In the genomic region with DNA sequence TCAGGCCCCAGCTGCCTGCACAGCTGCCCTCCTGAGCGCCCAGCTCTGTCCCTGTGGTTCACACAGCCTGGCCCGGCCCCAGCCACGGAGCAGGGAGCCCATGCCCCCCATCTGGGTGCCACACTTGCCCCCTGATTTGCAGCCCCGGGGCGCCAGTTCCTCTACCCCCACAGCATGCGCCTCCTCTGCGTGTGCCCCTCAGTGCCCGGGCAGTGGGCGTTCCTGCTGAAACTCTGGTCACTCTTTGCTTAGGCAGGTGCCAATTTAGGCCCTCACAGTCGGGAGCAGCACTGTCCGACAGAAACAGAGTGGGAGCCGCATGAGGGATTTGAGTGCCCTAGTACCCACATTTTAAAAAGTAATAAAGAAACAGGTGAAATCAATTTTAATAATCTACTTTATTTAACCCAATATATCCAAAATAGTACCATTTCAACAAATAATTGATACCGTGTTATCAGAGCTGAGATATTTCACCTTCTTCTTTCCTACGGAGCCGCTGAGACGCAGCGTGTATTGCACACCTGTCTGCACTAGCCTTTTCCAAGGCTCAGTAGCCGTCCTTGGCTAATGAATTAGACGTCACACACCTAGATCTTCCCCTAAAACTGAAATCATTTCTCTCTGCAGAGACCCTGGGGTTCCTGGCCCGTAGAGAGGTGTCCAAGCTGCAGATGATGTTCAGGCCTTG, we compare ENCODE assay signal across 16 cellular contexts.
A peak's percentile ranks its signal among the peaks of the same experiment; 100 is the strongest.
DNase-seq lines count a peak whose midpoint lies in the region; ATAC-seq and TF ChIP-seq lines count a peak whose summit lies in the region.
"Had no signal": no experiment of that assay in that cellular context is flagged by ENCODE, and none has a peak within 500 bp of the region (broad histone marks: within the 10 kb centered on the region; RNA-seq: fewer than 3 reads in every experiment).

No MANE protein-coding gene starts in this region.

- no peaks in the 10 kb centered on the region for H3K9me3 Mint-ChIP-seq in H9
- H3K9me3 Mint-ChIP-seq: activated T-helper 1 cell treated with anti-CD3 and anti-CD28 coated beads, Interleukin-12 subunit alpha, Interleukin-12 subunit beta, Interleukin-2, Interleukin-4 antibody, amounts not matched to agents 30 ng/mL and 10 ng/mL and 1 ng/mL, durations not matched to agents 14 hours and 24 hours and 36 hours had no signal

- no peak overlapping the region for H3T11ph ChIP-seq in H9 (ENCODE audit: low read length)

- H3K4me2 ChIP-seq in H9 (ENCODE audit: insufficient read depth, insufficient read length, low read length): no peak overlapping the region

- no CpG with 5 or more reads among the region's 20 CpGs for WGBS in H9 (ENCODE audit: extremely low coverage, insufficient read length, low lambda C conversion rate)
- WGBS in spleen, 5 donors: 89 to 92% (median 89%) methylated on average over 20 of the region's 20 CpGs

- H2BK120ac ChIP-seq in H9 (ENCODE audit: low read depth, low read length, poor library complexity, severe bottlenecking): no peak overlapping the region

- no peak for DNase-seq in H9
- DNase-seq in lower lobe of right lung: no peak
- DNase-seq in spleen: peak; percentile 52
- no peak for DNase-seq in activated CD4-positive, alpha-beta T cell treated with anti-CD3 and anti-CD28 coated beads, Interleukin-2, amount 50 U/mL, for 1 hour
- no peak for DNase-seq in ascending aorta (ENCODE audit: low spot score in 2 of 2)
- no peak for DNase-seq in NCI-H2171 treated with DMSO at 0.1 percent for 48 hours (lab: John Stamatoyannopoulos, UW)
- DNase-seq: activated CD4-positive, alpha-beta T cell treated with anti-CD3 and anti-CD28 coated beads for 36 hours; NCI-H1436; NCI-H524; RPMI8226; T-helper 17 cell had no signal

- no peak overlapping the region for H2BK5ac ChIP-seq in H9 (ENCODE audit: insufficient read length, low read length)

- intact Hi-C loops in lower lobe of right lung (cut with DNase I) (no loop called here), spleen (cut with DNase I; ENCODE audit: low total_unique reads) (no loop called here), ascending aorta (cut with DNase I) (no loop called here)

- H3K23ac ChIP-seq in H9 (ENCODE audit: insufficient read length, low read depth, low read length): no peak overlapping the region

- no peak for TF ChIP-seq CTCF in H9 (conservative IDR thresholded peaks at IDR 0.05)
- no peak for TF ChIP-seq CTCF in lower lobe of right lung (IDR thresholded peaks at IDR 0.05)
- TF ChIP-seq CTCF in spleen (IDR thresholded peaks at IDR 0.05 in 8 of 11, conservative IDR thresholded peaks at IDR 0.05 in 3 of 11): no peak
- TF ChIP-seq CTCF in ascending aorta (IDR thresholded peaks at IDR 0.05): no peak

- H2AK5ac ChIP-seq in H9 (ENCODE audit: insufficient read length, low read length): no peak overlapping the region

- no peaks in the 10 kb centered on the region for H3K79me1 ChIP-seq in H9 (ENCODE audit: insufficient read depth, low read depth, low read length, poor library complexity, severe bottlenecking)

- H3K36me3 ChIP-seq in lower lobe of right lung: peaks cover 12% of the 10 kb centered on the region
- H3K36me3 ChIP-seq in spleen: peaks cover 0 to 49% (median 0%) of the 10 kb centered on the region in 6 donors
- no peaks in the 10 kb centered on the region for H3K36me3 ChIP-seq in ascending aorta

- no peaks in the 10 kb centered on the region for H3K27me3 Mint-ChIP-seq in H9 (ENCODE audit: low read depth)
- H3K27me3 Mint-ChIP-seq: activated CD4-positive, alpha-beta T cell treated with anti-CD3 and anti-CD28 coated beads for 36 hours; B cell; T-helper 17 cell had no signal

- H2BK20ac ChIP-seq in H9 (ENCODE audit: low read depth, low read length, poor library complexity, severe bottlenecking): no peak overlapping the region

- H3K23me2 ChIP-seq in H9 (ENCODE audit: insufficient read length, low read depth, low read length, poor library complexity, severe bottlenecking): no peaks in the 10 kb centered on the region

- no peaks in the 10 kb centered on the region for H3K4me1 ChIP-seq in H9 (ENCODE audit: insufficient read depth, low read length)
- peaks cover 57% of the 10 kb centered on the region for H3K4me1 ChIP-seq in lower lobe of right lung
- peaks cover 39 to 77% (median 56%) of the 10 kb centered on the region in 6 donors for H3K4me1 ChIP-seq in spleen
- H3K4me1 ChIP-seq in ascending aorta: no peaks in the 10 kb centered on the region
- H3K4me1 ChIP-seq: parathyroid adenoma had no signal

- H3K9ac ChIP-seq in H9 (ENCODE audit: extremely low read depth, insufficient read length, low read length): no peak overlapping the region
- H3K9ac ChIP-seq: parathyroid adenoma had no signal

- no peak overlapping the region for H3K4ac ChIP-seq in H9 (ENCODE audit: low read depth, low read length)

- H2BK12ac ChIP-seq in H9 (ENCODE audit: insufficient read length, low read depth, low read length): no peak overlapping the region

- H3K56ac ChIP-seq in H9 (ENCODE audit: insufficient read length, low read depth, low read length): no peak overlapping the region

- H2AFZ ChIP-seq in H9 (ENCODE audit: low read length): no peak overlapping the region
- H2AFZ ChIP-seq: parathyroid adenoma had no signal

- H3K27ac ChIP-seq in H9 (ENCODE audit: insufficient read length, low read depth, low read length): no peak overlapping the region
- H3K27ac ChIP-seq in cingulate gyrus (ENCODE audit: low read depth, low read length): peak overlapping the region; percentile 97
- peak overlapping the region; percentile 75 for H3K27ac ChIP-seq in lower lobe of right lung
- H3K27ac ChIP-seq in spleen: peak overlapping the region in 7 of 8 donors; percentile 35 to 80 (median 66)
- no peak overlapping the region for H3K27ac ChIP-seq in ascending aorta

- peaks cover 4% of the 10 kb centered on the region for H4K20me1 ChIP-seq in H9 (ENCODE audit: control insufficient read depth, insufficient read depth, insufficient read length)

- H3K27me3 ChIP-seq in H9 (ENCODE audit: insufficient read depth, low read length) (no peaks in the 10 kb centered on the region), lower lobe of right lung (ENCODE audit: low read depth) (no peaks in the 10 kb centered on the region), spleen (replicated peaks in 1 of 7) (no peaks in the 10 kb centered on the region), ascending aorta (no peaks in the 10 kb centered on the region)

- peak overlapping the region; percentile 40 to 79 (median 48); a peak in 2 of 7 replicates for H3K27ac Mint-ChIP-seq in H9
- H3K27ac Mint-ChIP-seq: activated CD4-positive, alpha-beta T cell treated with anti-CD3 and anti-CD28 coated beads for 36 hours; activated T-helper 1 cell treated with anti-CD3 and anti-CD28 coated beads, Interleukin-12 subunit alpha, Interleukin-12 subunit beta, Interleukin-2, Interleukin-4 antibody, amounts not matched to agents 30 ng/mL and 10 ng/mL and 1 ng/mL, durations not matched to agents 14 hours and 24 hours and 36 hours; B cell; T-helper 17 cell had no signal

- H3K9me3 ChIP-seq in H9 (ENCODE audit: control insufficient read depth, low read depth, low read length): no peaks in the 10 kb centered on the region
- no peaks in the 10 kb centered on the region for H3K9me3 ChIP-seq in lower lobe of right lung
- no peaks in the 10 kb centered on the region for H3K9me3 ChIP-seq in spleen
- no peaks in the 10 kb centered on the region for H3K9me3 ChIP-seq in ascending aorta

- no peak overlapping the region for H4K8ac ChIP-seq in H9 (replicated peaks; ENCODE audit: insufficient read length, low read depth, low read length)

- H3K79me2 ChIP-seq in H9 (ENCODE audit: insufficient read depth, low read length): no peaks in the 10 kb centered on the region

- H3K36me3 Mint-ChIP-seq in H9 (ENCODE audit: insufficient read depth in 1 of 3, low read depth in 3 of 3): peaks cover 0 to 13% (median 2%) of the 10 kb centered on the region in 3 experiments; a peak in 5 of 7 replicates

- no peak overlapping the region for H2BK15ac ChIP-seq in H9 (ENCODE audit: low read depth, low read length)

- H3K4me3 ChIP-seq in lower lobe of right lung (no peak overlapping the region), spleen (no peak overlapping the region), ascending aorta (no peak overlapping the region)

- H3K14ac ChIP-seq in H9 (ENCODE audit: insufficient read depth, low read length): no peak overlapping the region; the same call in 1 of the 2 replicates

- ATAC-seq in lower lobe of right lung (no peak), GM21360 (IDR thresholded peaks at IDR 0.05; ENCODE audit: unreplicated experiment) (no peak)
- ATAC-seq: activated CD4-positive, alpha-beta T cell treated with anti-CD3 and anti-CD28 coated beads for 36 hours; T-helper 17 cell had no signal

- no peak for TF ChIP-seq POLR2A in spleen (IDR thresholded peaks at IDR 0.05)

- H3K18ac ChIP-seq in H9 (ENCODE audit: insufficient read length, low read depth, low read length): no peak overlapping the region

- H3K4me1 Mint-ChIP-seq in H9: peaks cover 23 to 27% of the 10 kb centered on the region in 2 experiments
- H3K4me1 Mint-ChIP-seq: activated CD4-positive, alpha-beta T cell treated with anti-CD3 and anti-CD28 coated beads for 36 hours had no signal

- no peak overlapping the region; a peak in 1 of 5 replicates for H3K4me3 Mint-ChIP-seq in H9
- H3K4me3 Mint-ChIP-seq: activated CD4-positive, alpha-beta T cell treated with anti-CD3 and anti-CD28 coated beads for 36 hours; activated T-helper 1 cell treated with anti-CD3 and anti-CD28 coated beads, Interleukin-12 subunit alpha, Interleukin-12 subunit beta, Interleukin-2, Interleukin-4 antibody, amounts not matched to agents 30 ng/mL and 10 ng/mL and 1 ng/mL, durations not matched to agents 14 hours and 24 hours and 36 hours; B cell; T-helper 17 cell had no signal

- H4K5ac ChIP-seq in H9 (ENCODE audit: insufficient read length, low read depth, low read length): no peak overlapping the region

- no peak overlapping the region for H4K91ac ChIP-seq in H9 (ENCODE audit: insufficient read length, low read depth, low read length)

Comparison
In these comparisons a context has a peak if more than half of its experiments do, and no peak if none do; other contexts are left out.
1. H3K27ac ChIP-seq: peak in cingulate gyrus (single experiment), lower lobe of right lung (single experiment) and spleen (7 of 8); none in H9 (single experiment) and ascending aorta (0 of 2).